In the genomic region with DNA sequence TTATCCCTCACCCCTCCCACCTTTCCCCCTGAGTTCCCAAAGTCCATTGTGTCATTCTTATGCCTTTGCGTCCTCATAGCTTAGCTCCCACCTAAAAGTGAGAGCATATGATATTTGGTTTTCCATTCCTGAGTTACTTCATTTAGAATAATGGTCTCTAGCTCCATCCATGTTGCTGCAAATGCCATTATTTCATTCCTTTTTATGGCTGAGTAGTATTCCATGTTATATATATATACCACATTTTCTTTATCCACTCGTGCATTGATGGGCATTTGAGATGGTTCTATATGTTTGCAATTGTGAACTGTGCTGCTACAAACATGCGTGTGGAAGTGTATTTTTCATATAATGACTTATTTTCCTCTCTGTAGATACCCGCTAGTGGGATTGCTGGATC, we compare ENCODE assay signal across 12 cellular contexts. TPM values are rescaled to one million over a fixed set of nuclear protein-coding genes. Genes with fewer than 3 reads are reported as not detected.
DNase-seq lines count a peak whose midpoint lies in the region; ATAC-seq and TF ChIP-seq lines count a peak whose summit lies in the region.
"Not testable (repeated sequence)": the region's sequence is repeated elsewhere in the genome, so short reads cannot be mapped to it uniquely, and the experiment has no call there.
"Had no signal": no experiment of that assay in that cellular context is flagged by ENCODE, and none has a peak within 500 bp of the region (broad histone marks: within the 10 kb centered on the region; RNA-seq: fewer than 3 reads in every experiment).

No MANE protein-coding gene starts in this region.

- intact Hi-C loops in CD4-positive, alpha-beta T cell (cut with DNase I, micrococcal nuclease) = loop anchor here in 1 of 2 experiments (2.0 to 10.0 kb wide), 6 partner anchors 126 to 1077 kb away; a partner anchor contains a TSS
- intact Hi-C loops in natural killer cell (cut with micrococcal nuclease) = loop anchor here (5.0 kb wide), 1 partner anchor 131 kb away; a partner anchor contains a TSS

- not testable (repeated sequence) for TF ChIP-seq CTCF in CD4-positive, alpha-beta T cell (IDR thresholded peaks at IDR 0.05); natural killer cell (IDR thresholded peaks at IDR 0.05); type B pancreatic cell (conservative IDR thresholded peaks at IDR 0.05)

- H3K9me3 ChIP-seq in CD4-positive, alpha-beta T cell (ENCODE audit: control insufficient read depth, low read length) = not testable (repeated sequence)

- H3K27ac ChIP-seq in CD4-positive, alpha-beta T cell (ENCODE audit: low read depth, low read length) = not testable (repeated sequence)

- DNase-seq in CD4-positive, alpha-beta T cell; natural killer cell; type B pancreatic cell (ENCODE audit: extremely low spot score, unreplicated experiment): not testable (repeated sequence)

- not testable (repeated sequence) for H3K27me3 ChIP-seq in CD4-positive, alpha-beta T cell (ENCODE audit: control insufficient read depth, insufficient read depth, low read length)

- peak overlapping the region; percentile 60 for H3K4me3 Mint-ChIP-seq in CD4-positive, alpha-beta T cell
- H3K4me3 Mint-ChIP-seq in activated naive CD4-positive, alpha-beta T cell treated with anti-CD3 and anti-CD28 coated beads, Interleukin-2, amount 50 U/mL, for 24 hours = peak overlapping the region; percentile 26
- H3K4me3 Mint-ChIP-seq in natural killer cell = peak overlapping the region; percentile 42
- H3K4me3 Mint-ChIP-seq in type B pancreatic cell = peak overlapping the region; percentile 34

- H3K27ac Mint-ChIP-seq in CD4-positive, alpha-beta T cell; activated naive CD4-positive, alpha-beta T cell treated with anti-CD3 and anti-CD28 coated beads, Interleukin-2, amount 50 U/mL, for 24 hours; natural killer cell; type B pancreatic cell: not testable (repeated sequence)

- ATAC-seq in CD4-positive, alpha-beta T cell (ENCODE audit: poor library complexity); SK-N-SH treated with all-trans-retinoic acid at 6 μM for 48 hours; natural killer cell: not testable (repeated sequence)

- not testable (repeated sequence) for H3K9me3 Mint-ChIP-seq in CD4-positive, alpha-beta T cell; activated naive CD4-positive, alpha-beta T cell treated with anti-CD3 and anti-CD28 coated beads, Interleukin-2, amount 50 U/mL, for 24 hours; natural killer cell; type B pancreatic cell

- peaks cover 18% of the 10 kb centered on the region for H3K36me3 Mint-ChIP-seq in CD4-positive, alpha-beta T cell (ENCODE audit: low read depth)
- not testable (repeated sequence) for H3K36me3 Mint-ChIP-seq in activated naive CD4-positive, alpha-beta T cell treated with anti-CD3 and anti-CD28 coated beads, Interleukin-2, amount 50 U/mL, for 24 hours; natural killer cell; type B pancreatic cell

- H3K4me1 Mint-ChIP-seq in CD4-positive, alpha-beta T cell (ENCODE audit: low read depth) = peaks cover 27% of the 10 kb centered on the region
- peaks cover 28% of the 10 kb centered on the region for H3K4me1 Mint-ChIP-seq in activated naive CD4-positive, alpha-beta T cell treated with anti-CD3 and anti-CD28 coated beads, Interleukin-2, amount 50 U/mL, for 24 hours
- peaks cover 16 to 28% of the 10 kb centered on the region in 2 donors for H3K4me1 Mint-ChIP-seq in natural killer cell
- H3K4me1 Mint-ChIP-seq in type B pancreatic cell (ENCODE audit: unreplicated experiment) = peaks cover 20% of the 10 kb centered on the region

- CTCF ChIA-PET in CD4-positive, alpha-beta T cell (lab: Charles Lee) = not testable (repeated sequence)

- not testable (repeated sequence) for H3K27me3 Mint-ChIP-seq in CD4-positive, alpha-beta T cell; activated naive CD4-positive, alpha-beta T cell treated with anti-CD3 and anti-CD28 coated beads, Interleukin-2, amount 50 U/mL, for 24 hours; natural killer cell (ENCODE audit: low read depth in 2 of 2); type B pancreatic cell

- POLR2A ChIA-PET in CD4-positive, alpha-beta T cell (lab: Charles Lee) = not testable (repeated sequence)

TF ChIP-seq in SK-N-SH treated with all-trans-retinoic acid at 6 μM for 48 hours, 23 proteins besides CTCF, POLR2A, EP300 and RAD21:
- TF ChIP-seq ZNF8 (CRISPR knock-in tag; IDR thresholded peaks at IDR 0.05) = peak; percentile 66; the same call in 1 of the 2 replicates

RNA-seq across cellular contexts. Expression of a gene that starts 2.0 kb away (rescaled TPM):
- 10 to 100 TPM; 70.2 to 78.1 TPM for total RNA-seq in CD4-positive, alpha-beta T cell
- 100 to 1,000 TPM in 1 of 3 donors, 10 to 100 TPM in 2; 86.0 to 100 (median 86.9) TPM for total RNA-seq in natural killer cell
- total RNA-seq in type B pancreatic cell (ENCODE audit: low replicate concordance) = 27.8 and 42.2 TPM in 2 replicates

RNA-seq across cellular contexts. Expression of a gene that starts 26.1 kb away (rescaled TPM):
- total RNA-seq in CD4-positive, alpha-beta T cell = not detected
- total RNA-seq in natural killer cell = not detected
- total RNA-seq in type B pancreatic cell (ENCODE audit: low replicate concordance) = not detected in 2 replicates
- total RNA-seq: A172; B cell; CD4-positive, alpha-beta memory T cell; CD8-positive, alpha-beta memory T cell; Daoy; G401; GM12878 had no signal

RNA-seq across cellular contexts. Expression of a gene that starts 39.9 kb away (rescaled TPM):
- total RNA-seq in CD4-positive, alpha-beta T cell = not detected
- total RNA-seq in natural killer cell (not detected), type B pancreatic cell (ENCODE audit: low replicate concordance) (0.48 and 0.64 TPM in 2 replicates)
- total RNA-seq: A172; B cell; CD4-positive, alpha-beta memory T cell; CD8-positive, alpha-beta memory T cell; GM12878 had no signal

RNA-seq across cellular contexts. Expression of a gene that starts 43.9 kb away (rescaled TPM):
- not detected for total RNA-seq in CD4-positive, alpha-beta T cell
- under 1 TPM in 2 of 3 donors, not detected in 1; 0.16 to 0.33 TPM for total RNA-seq in natural killer cell
- total RNA-seq in type B pancreatic cell (ENCODE audit: low replicate concordance) = 0.38 and 1.6 TPM in 2 replicates
- total RNA-seq: A172; B cell; CD4-positive, alpha-beta memory T cell; CD8-positive, alpha-beta memory T cell; Daoy; GM12878 had no signal
